9 cellular contexts compared by ENCODE assay signal in the genomic region with DNA sequence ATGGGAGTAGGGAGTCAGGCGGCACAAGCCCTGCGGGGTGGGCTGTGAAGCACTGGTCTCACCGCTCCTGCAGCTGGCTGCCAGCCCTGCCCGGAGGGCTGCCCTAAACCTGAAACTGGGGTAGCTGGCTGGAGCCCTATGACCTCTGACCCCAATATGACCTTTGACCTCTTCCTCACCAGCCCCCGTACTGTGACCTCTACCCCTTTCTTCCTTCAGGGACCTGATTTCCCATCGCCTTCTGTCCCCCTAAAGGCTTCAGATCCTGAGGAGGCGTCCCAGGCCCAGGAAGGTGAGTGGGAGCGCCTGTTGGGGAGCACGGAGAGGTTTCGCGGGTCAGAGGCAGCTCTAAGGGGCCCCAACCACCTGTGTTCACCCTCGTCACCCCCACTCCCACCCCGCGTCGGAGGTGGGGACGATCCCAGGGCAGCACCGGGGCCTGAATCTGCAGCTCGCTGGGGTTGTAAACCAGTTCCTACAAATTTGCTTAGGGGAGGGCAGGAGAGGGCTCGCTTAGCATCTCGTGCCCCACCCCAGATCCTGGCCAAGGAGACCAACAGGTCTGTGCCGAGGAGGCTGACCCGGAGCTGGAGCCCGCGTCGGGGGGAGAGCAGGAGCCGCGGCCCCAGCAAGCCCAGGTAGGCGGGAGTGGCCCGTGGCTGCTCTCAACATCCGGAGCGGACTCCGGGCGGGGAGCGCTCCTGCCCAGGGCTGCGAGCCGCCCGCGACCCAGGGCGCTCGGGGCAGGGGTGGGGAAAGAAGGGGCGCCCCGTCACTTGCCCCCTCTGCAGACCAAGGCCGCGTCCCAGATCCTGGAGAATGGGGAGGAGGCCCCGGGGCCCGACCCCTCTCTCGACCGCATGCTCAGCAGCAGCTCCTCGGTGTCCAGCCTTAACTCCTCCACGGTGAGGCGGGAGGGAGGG. TPM values are rescaled to one million over a fixed set of nuclear protein-coding genes. Genes with fewer than 3 reads are reported as not detected.
DNase-seq lines count a peak whose midpoint lies in the region; ATAC-seq and TF ChIP-seq lines count a peak whose summit lies in the region.
"Had no signal": no experiment of that assay in that cellular context is flagged by ENCODE, and none has a peak within 500 bp of the region (broad histone marks: within the 10 kb centered on the region; RNA-seq: fewer than 3 reads in every experiment).

No MANE protein-coding gene starts in this region.

- DNase-seq in COLO668 (lab: John Stamatoyannopoulos, UW; ENCODE audit: unreplicated experiment) (peak; percentile 93), esophagus squamous epithelium (lab: John Stamatoyannopoulos, UW) (no peak)
- no peak for DNase-seq in NK-92 treated with Interleukin-12 subunit alpha and Interleukin-12 subunit beta, amount 100 ng/mL, for 24 hours (lab: John Stamatoyannopoulos, UW)

- 33 to 57% methylated on average over 5 of the region's 51 CpGs for WGBS in esophagus squamous epithelium, 2 donors

- no peak overlapping the region for H3K9ac ChIP-seq in KMS-11

- H3K9me3 Mint-ChIP-seq in nephron, result no peaks in the 10 kb centered on the region
- H3K9me3 Mint-ChIP-seq: IgD-negative memory B cell had no signal

- ATAC-seq in HG03135 (IDR thresholded peaks at IDR 0.05; ENCODE audit: unreplicated experiment) (no peak), GM21390 (IDR thresholded peaks at IDR 0.05; ENCODE audit: unreplicated experiment) (no peak)

- H3K27ac Mint-ChIP-seq in nephron, result no peak overlapping the region
- H3K27ac Mint-ChIP-seq: IgD-negative memory B cell had no signal

- no peaks in the 10 kb centered on the region for H3K36me3 Mint-ChIP-seq in nephron (ENCODE audit: low read depth)
- H3K36me3 Mint-ChIP-seq: IgD-negative memory B cell had no signal

- TF ChIP-seq CTCF in KMS-11 (conservative IDR thresholded peaks at IDR 0.05; ENCODE audit: low read depth, low read length), result no peak
- TF ChIP-seq CTCF in WI38 (IDR thresholded peaks at IDR 0.05; ENCODE audit: low read depth, low read length), result no peak
- TF ChIP-seq CTCF in esophagus squamous epithelium (IDR thresholded peaks at IDR 0.05), result peak in 1 of 6 experiments; percentile 4
- TF ChIP-seq CTCF in nephron (IDR thresholded peaks at IDR 0.05; ENCODE audit: unreplicated experiment in 3 of 3), result no peak

- H3K4me1 ChIP-seq in KMS-11 (ENCODE audit: low read depth, poor library complexity, severe bottlenecking) (no peaks in the 10 kb centered on the region), esophagus squamous epithelium (peaks cover 28 to 80% (median 36%) of the 10 kb centered on the region in 3 donors)

- H3K36me3 ChIP-seq in KMS-11 (ENCODE audit: insufficient read depth) (no peaks in the 10 kb centered on the region), esophagus squamous epithelium (peaks cover 0 to 58% (median 6%) of the 10 kb centered on the region in 3 donors)

- no peak for TF ChIP-seq POLR2A in esophagus squamous epithelium (IDR thresholded peaks at IDR 0.05)

- H3K27ac ChIP-seq in KMS-11 (no peak overlapping the region), esophagus squamous epithelium (peak overlapping the region; percentile 74 to 98 (median 80))

- no peak overlapping the region for H3K4me2 ChIP-seq in KMS-11

- no peaks in the 10 kb centered on the region for H3K79me2 ChIP-seq in KMS-11 (ENCODE audit: insufficient read depth, low read depth)

- H3K9me3 ChIP-seq in esophagus squamous epithelium, result no peaks in the 10 kb centered on the region

- H3K4me3 Mint-ChIP-seq in nephron, result peak overlapping the region; percentile 11 to 64 (median 44)

- intact Hi-C loops in esophagus squamous epithelium (cut with DNase I), result no loop called here

- peak overlapping the region; percentile 22; the same call in 1 of the 2 replicates for H2AFZ ChIP-seq in KMS-11 (ENCODE audit: low read depth)

- H4K20me1 ChIP-seq in KMS-11 (ENCODE audit: insufficient read depth), result no peaks in the 10 kb centered on the region

- H3K27me3 ChIP-seq in KMS-11 (ENCODE audit: insufficient read depth, low read depth) (no peaks in the 10 kb centered on the region), esophagus squamous epithelium (peaks cover 0 to 5% (median 0%) of the 10 kb centered on the region in 4 donors)

- no peaks in the 10 kb centered on the region for H3K4me1 Mint-ChIP-seq in nephron

- H3K27me3 Mint-ChIP-seq in nephron (ENCODE audit: low read depth), result peaks cover 29% of the 10 kb centered on the region
- H3K27me3 Mint-ChIP-seq: IgD-negative memory B cell had no signal

- H3K4me3 ChIP-seq in KMS-11 (IDR thresholded peaks at IDR 0.05; ENCODE audit: insufficient read depth, low read depth, low read length), result no peak overlapping the region
- H3K4me3 ChIP-seq in WI38 (ENCODE audit: low read depth, low read length), result peak overlapping the region; percentile 53
- peak overlapping the region; percentile 19 to 66 (median 42) for H3K4me3 ChIP-seq in esophagus squamous epithelium

RNA-seq across cellular contexts. Expression of a gene that starts 7.3 kb away (rescaled TPM):
- 100 to 1,000 TPM in 3 of 4 donors, 10 to 100 TPM in 1; 74.7 to 182 (median 125) TPM for total RNA-seq in esophagus squamous epithelium

RNA-seq across cellular contexts. Expression of a gene that starts 17.6 kb away (rescaled TPM):
- 100 to 1,000 TPM in 1 of 4 donors, 10 to 100 TPM in 3; 72.3 to 121 (median 76.9) TPM for total RNA-seq in esophagus squamous epithelium

RNA-seq across cellular contexts. Expression of a gene that starts 25.5 kb away (rescaled TPM):
- total RNA-seq in esophagus squamous epithelium, result 1 to 10 TPM; 3.0 to 4.7 (median 4.3) TPM

RNA-seq across cellular contexts. Expression of a gene that starts 27.2 kb away (rescaled TPM):
- 10 to 100 TPM; 20.0 to 33.0 (median 27.1) TPM for total RNA-seq in esophagus squamous epithelium

RNA-seq across cellular contexts. Expression of a gene that starts 34.0 kb away (rescaled TPM):
- 10 to 100 TPM in 1 of 4 donors, 1 to 10 TPM in 3; 4.8 to 15.4 (median 6.5) TPM for total RNA-seq in esophagus squamous epithelium
